Comparison of ENCODE assay signal across 18 cellular contexts in the genomic region with DNA sequence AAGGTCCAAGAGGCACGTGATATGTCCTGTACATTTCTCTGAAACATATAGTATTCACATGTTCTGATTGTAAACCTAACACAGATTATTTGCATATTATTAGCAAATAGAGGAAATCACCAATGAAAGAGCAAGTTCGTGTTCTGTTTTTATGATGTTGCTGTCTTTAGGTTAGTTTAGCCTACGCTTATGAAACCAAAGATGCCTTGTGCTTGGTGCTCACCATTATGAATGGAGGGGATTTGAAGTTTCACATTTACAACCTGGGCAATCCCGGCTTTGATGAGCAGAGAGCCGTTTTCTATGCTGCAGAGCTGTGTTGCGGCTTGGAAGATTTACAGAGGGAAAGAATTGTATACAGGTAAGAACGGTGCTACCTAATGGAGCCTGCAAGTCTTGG. TPM values are rescaled to one million over a fixed set of nuclear protein-coding genes. Genes with fewer than 3 reads are reported as not detected.
DNase-seq lines count a peak whose midpoint lies in the region; ATAC-seq, FAIRE-seq and TF ChIP-seq lines count a peak whose summit lies in the region.
"Had no signal": no experiment of that assay in that cellular context is flagged by ENCODE, and none has a peak within 500 bp of the region (broad histone marks: within the 10 kb centered on the region; RNA-seq: fewer than 3 reads in every experiment).

No MANE protein-coding gene starts in this region.

- no peak for DNase-seq in GM12892 (ENCODE audit: insufficient read length)
- no peak for DNase-seq in Karpas-422
- DNase-seq in memory B cell (ENCODE audit: low spot score in 2 of 2) = no peak
- no peak for DNase-seq in NCI-H1417 treated with DMSO at 0.1 percent for 48 hours (lab: John Stamatoyannopoulos, UW)
- DNase-seq in DMS 273 (lab: John Stamatoyannopoulos, UW; ENCODE audit: unreplicated experiment) = no peak
- DNase-seq: ACHN; BE2C; C1 segment of cervical spinal cord; CD4-positive, CD25-positive, alpha-beta regulatory T cell; CD8-positive, alpha-beta memory T cell; COR-L47; KG1 had no signal

- peak; percentile 87 for FAIRE-seq in GM12892 (lab: Jason Lieb, UNC)
- FAIRE-seq: A204.1, G401.6, GM19239, H1 had no signal

- H3K9ac ChIP-seq in Karpas-422 (ENCODE audit: low read length) = no peak overlapping the region

- no peaks in the 10 kb centered on the region for H3K27me3 ChIP-seq in Karpas-422 (ENCODE audit: low read length)
- H3K27me3 ChIP-seq: BE2C had no signal

- ATAC-seq in memory B cell (ENCODE audit: low read depth) = peak; percentile 73
- ATAC-seq in HG02678 (IDR thresholded peaks at IDR 0.05; ENCODE audit: unreplicated experiment) = no peak

- H3K27ac Mint-ChIP-seq in memory B cell = no peak overlapping the region
- H3K27ac Mint-ChIP-seq: CD4-positive, CD25-positive, alpha-beta regulatory T cell had no signal

- H3K9me3 Mint-ChIP-seq in memory B cell = peaks cover 9% of the 10 kb centered on the region

- no peaks in the 10 kb centered on the region for H4K20me1 ChIP-seq in Karpas-422 (ENCODE audit: insufficient read depth, low read depth, low read length)

- peak overlapping the region; percentile 38 for H3K4me2 ChIP-seq in Karpas-422 (ENCODE audit: low read depth, low read length, poor library complexity, severe bottlenecking)

- peaks cover 21% of the 10 kb centered on the region for H3K4me1 ChIP-seq in Karpas-422 (ENCODE audit: low read length)
- H3K4me1 ChIP-seq: BE2C, HAP-1 had no signal

- TF ChIP-seq POLR2A in GM12892 (IDR thresholded peaks at IDR 0.05; ENCODE audit: low read depth, low read length) = no peak

- H3K9me3 ChIP-seq in Karpas-422 (ENCODE audit: low read length) = no peaks in the 10 kb centered on the region
- H3K9me3 ChIP-seq: BE2C, HAP-1 had no signal

- 0 out of 2 replicates have a peak overlapping the region, but pooled peaks have one; percentile 9 for H3K4me3 ChIP-seq in Karpas-422 (ENCODE audit: low read length)
- H3K4me3 ChIP-seq: HAP-1 had no signal

- peaks cover 8% of the 10 kb centered on the region for H3K4me1 Mint-ChIP-seq in memory B cell

- H3K9me2 ChIP-seq in Karpas-422 (replicated peaks; ENCODE audit: insufficient read depth, low read length) = no peaks in the 10 kb centered on the region

- no peak overlapping the region for H2AFZ ChIP-seq in Karpas-422 (ENCODE audit: low read length)

- H3K27ac ChIP-seq in Karpas-422 (ENCODE audit: low read length) = no peak overlapping the region

- no peaks in the 10 kb centered on the region for H3K79me2 ChIP-seq in Karpas-422 (ENCODE audit: low read length)

- peaks cover 18% of the 10 kb centered on the region for H3K27me3 Mint-ChIP-seq in memory B cell

- peaks cover 7% of the 10 kb centered on the region for H3K36me3 Mint-ChIP-seq in memory B cell
- H3K36me3 Mint-ChIP-seq: CD4-positive, CD25-positive, alpha-beta regulatory T cell had no signal

- H3K4me3 Mint-ChIP-seq in memory B cell = no peak overlapping the region
- H3K4me3 Mint-ChIP-seq: CD4-positive, CD25-positive, alpha-beta regulatory T cell; CD8-positive, alpha-beta memory T cell had no signal

- no peaks in the 10 kb centered on the region for H3K36me3 ChIP-seq in Karpas-422 (ENCODE audit: insufficient read depth, low read length)
- H3K36me3 ChIP-seq: BE2C, HAP-1 had no signal

RNA-seq across cellular contexts. Expression of a gene that starts 54.9 kb away (rescaled TPM):
- polyA plus RNA-seq in GM12892 (2012; ENCODE audit: missing spikeins) = not detected
- not detected in 2 replicates for total RNA-seq in Karpas-422 (2014; rRNA removed; shearing (Covaris generic); ENCODE audit: low replicate concordance)
- total RNA-seq: CD4-positive, CD25-positive, alpha-beta regulatory T cell; CD8-positive, alpha-beta memory T cell; H1 had no signal
- polyA plus RNA-seq: CD4-positive, CD25-positive, alpha-beta regulatory T cell; CD8-positive, alpha-beta memory T cell; H1 had no signal

RNA-seq across cellular contexts. Expression of a gene that starts 55.0 kb away (rescaled TPM):
- polyA plus RNA-seq in GM12892 (2012; ENCODE audit: missing spikeins) = 65.2 TPM
- 24.8 and 48.7 TPM in 2 replicates for total RNA-seq in Karpas-422 (2014; rRNA removed; shearing (Covaris generic); ENCODE audit: low replicate concordance)

RNA-seq across cellular contexts. Expression of a gene that starts 56.1 kb away (rescaled TPM):
- 3.7 TPM for polyA plus RNA-seq in GM12892 (2012; ENCODE audit: missing spikeins)
- 3.0 and 3.8 TPM in 2 replicates for total RNA-seq in Karpas-422 (2014; rRNA removed; shearing (Covaris generic); ENCODE audit: low replicate concordance)

RNA-seq across cellular contexts. Expression of a gene that starts 56.3 kb away (rescaled TPM):
- 36.9 TPM for polyA plus RNA-seq in GM12892 (2012; ENCODE audit: missing spikeins)
- total RNA-seq in Karpas-422 (2014; rRNA removed; shearing (Covaris generic); ENCODE audit: low replicate concordance) = 19.2 and 27.6 TPM in 2 replicates
